Comparison of ENCODE assay signal across 8 cellular contexts in the genomic region with DNA sequence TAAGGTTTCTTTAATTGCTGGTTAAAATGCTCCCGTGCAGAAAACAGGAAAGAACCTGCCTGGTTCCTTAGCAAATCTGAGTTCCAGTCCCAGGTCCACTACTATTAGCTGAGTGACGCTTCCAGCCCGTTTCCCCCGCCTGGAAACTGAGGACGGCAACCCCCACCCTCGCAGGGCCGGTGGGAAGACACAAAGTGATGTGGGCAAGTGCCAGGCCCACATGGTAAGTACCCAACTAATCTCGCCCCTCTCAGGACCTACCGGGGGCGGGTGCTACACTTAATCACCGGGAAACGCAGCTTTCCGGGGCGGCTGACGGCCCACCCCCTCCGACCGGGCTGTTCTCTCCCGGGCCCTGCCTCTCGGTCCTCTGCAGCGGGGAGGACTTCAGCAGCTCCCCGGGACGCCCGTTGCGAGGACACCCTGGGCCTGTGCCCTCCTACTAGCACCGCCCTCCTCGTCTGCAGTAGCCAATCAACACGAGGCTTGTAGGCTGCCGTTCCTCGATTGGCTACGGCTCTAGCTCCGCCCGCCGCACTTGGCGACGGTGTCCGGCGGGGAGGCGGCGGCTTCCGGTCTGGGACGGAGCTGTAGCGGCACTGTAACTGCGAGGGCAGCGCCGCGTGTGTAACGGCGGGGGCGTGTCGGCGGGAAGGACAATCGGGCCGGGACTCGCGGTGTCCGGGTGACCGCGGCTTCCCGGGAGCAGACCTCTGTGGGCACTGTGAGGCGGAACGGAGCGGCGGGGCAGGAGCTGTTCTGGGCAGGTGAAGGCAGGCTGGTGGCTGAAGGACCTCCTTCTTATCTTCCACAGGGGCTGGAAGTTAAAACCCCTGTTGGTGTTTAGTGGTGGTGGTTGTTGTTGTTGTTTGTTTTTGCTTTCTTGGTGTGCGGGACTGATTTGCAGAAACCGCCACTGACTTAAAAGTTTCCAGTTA. TPM values are rescaled to one million over a fixed set of nuclear protein-coding genes. Genes with fewer than 3 reads are reported as not detected.
A peak's percentile ranks its signal among the peaks of the same experiment; 100 is the strongest.
DNase-seq lines count a peak whose midpoint lies in the region; ATAC-seq and TF ChIP-seq lines count a peak whose summit lies in the region.

A gene with protein sequence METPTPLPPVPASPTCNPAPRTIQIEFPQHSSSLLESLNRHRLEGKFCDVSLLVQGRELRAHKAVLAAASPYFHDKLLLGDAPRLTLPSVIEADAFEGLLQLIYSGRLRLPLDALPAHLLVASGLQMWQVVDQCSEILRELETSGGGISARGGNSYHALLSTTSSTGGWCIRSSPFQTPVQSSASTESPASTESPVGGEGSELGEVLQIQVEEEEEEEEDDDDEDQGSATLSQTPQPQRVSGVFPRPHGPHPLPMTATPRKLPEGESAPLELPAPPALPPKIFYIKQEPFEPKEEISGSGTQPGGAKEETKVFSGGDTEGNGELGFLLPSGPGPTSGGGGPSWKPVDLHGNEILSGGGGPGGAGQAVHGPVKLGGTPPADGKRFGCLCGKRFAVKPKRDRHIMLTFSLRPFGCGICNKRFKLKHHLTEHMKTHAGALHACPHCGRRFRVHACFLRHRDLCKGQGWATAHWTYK (plus strand): TSS at position 568 of the 938 bp plus-strand sequence. CDS start 525 bp downstream, outside the sequence.

- TF ChIP-seq CTCF in epithelial cell of proximal tubule (conservative IDR thresholded peaks at IDR 0.05; ENCODE audit: low read depth, low read length) = no peak

- peak; percentile 99 for ATAC-seq in GM21576 (IDR thresholded peaks at IDR 0.05; ENCODE audit: unreplicated experiment)

- DNase-seq in DMS153 (lab: John Stamatoyannopoulos, UW) = peak; percentile 94
- peak; percentile 99 for DNase-seq in OCI-M1 (lab: John Stamatoyannopoulos, UW)
- peak; percentile 87 for DNase-seq in activated T-cell treated with anti-CD3 and anti-CD28 coated beads for 4 hours
- DNase-seq in epithelial cell of proximal tubule (ENCODE audit: low read depth) = peak; percentile 59
- peak; percentile 97 for DNase-seq in mucosa of gallbladder (ENCODE audit: low spot score)
- DNase-seq in stimulated activated CD8-positive, alpha-beta memory T cell treated with anti-CD3 and anti-CD28 coated beads, Interleukin-4, amount 100 ng/mL, for 24 hours (ENCODE audit: low read depth) = peak; percentile 91

- H3K4me3 ChIP-seq in epithelial cell of proximal tubule (ENCODE audit: low read depth, low read length) = peak within 1 kb of the TSS; percentile 86

- no peaks in the 10 kb centered on the region for H3K9me3 Mint-ChIP-seq in IgD-negative memory B cell

- H3K36me3 Mint-ChIP-seq in IgD-negative memory B cell = peaks cover 2% of the 10 kb centered on the region

- peak within 1 kb of the TSS; percentile 96 to 99 (median 99) for H3K4me3 Mint-ChIP-seq in IgD-negative memory B cell

- peak within 1 kb of the TSS; percentile 79 to 98 (median 95) for H3K27ac Mint-ChIP-seq in IgD-negative memory B cell

- H3K27me3 Mint-ChIP-seq in IgD-negative memory B cell = no peaks in the 10 kb centered on the region

- H3K4me1 Mint-ChIP-seq in IgD-negative memory B cell = peaks cover 15 to 26% (median 20%) of the 10 kb centered on the region in 3 donors

RNA-seq across cellular contexts. Expression of the gene that starts here (rescaled TPM):
- 9.0 TPM for polyA plus RNA-seq in IgD-negative memory B cell
- total RNA-seq in epithelial cell of proximal tubule (4.3 and 4.6 TPM in 2 replicates), mucosa of gallbladder (8.0 TPM)

Comparison
In these comparisons a context has a peak if more than half of its experiments do, and no peak if none do; other contexts are left out.
1. Peak in every context shown above with its lines: DNase-seq, ATAC-seq and H3K4me3 ChIP-seq.